ENCODE assay signal across 22 cellular contexts in genomic region chr7:131683536-131684125, GRCh38.
DNase-seq lines count a peak whose midpoint lies in the region; ATAC-seq lines count a peak whose summit lies in the region.
"Had no signal": no experiment of that assay in that cellular context is flagged by ENCODE, and none has a peak within 500 bp of the region (broad histone marks: within the 10 kb centered on the region; RNA-seq: fewer than 3 reads in every experiment).

No MANE protein-coding gene starts in this region.

- no peak overlapping the region for H3K27ac Mint-ChIP-seq in activated CD8-positive, alpha-beta memory T cell treated with anti-CD3 and anti-CD28 coated beads, Interleukin-2, amount 10 ng/mL, durations not matched to agents 7 days and 5 days
- H3K27ac Mint-ChIP-seq in stimulated activated naive B cell treated with anti-CD40 and anti-IgM and Interleukin-4, amounts not matched to agents 10 μg/mL and 1 μg/mL and 100 μg/mL, for 72 hours = no peak overlapping the region
- H3K27ac Mint-ChIP-seq: activated naive CD8-positive, alpha-beta T cell; activated T-helper 17 cell treated with anti-CD3 and anti-CD28 coated beads, Interleukin-2, amount 50 U/mL, for 72 hours; effector memory CD8-positive, alpha-beta T cell; mesothelial cell of epicardium; natural killer cell had no signal

- DNase-seq in activated CD8-positive, alpha-beta memory T cell treated with anti-CD3 and anti-CD28 coated beads for 24 hours = peak; percentile 41
- DNase-seq in activated CD8-positive, alpha-beta memory T cell treated with anti-CD3 and anti-CD28 coated beads, Interleukin-2, amount 10 ng/mL, durations not matched to agents 7 days and 5 days = no peak
- no peak for DNase-seq in stimulated activated naive B cell treated with anti-CD40 and anti-IgM and Interleukin-4, amounts not matched to agents 10 μg/mL and 1 μg/mL and 100 μg/mL, for 72 hours
- no peak for DNase-seq in cerebellar cortex (ENCODE audit: low spot score)
- DNase-seq in hepatic stellate cell (ENCODE audit: low spot score) = no peak
- DNase-seq: COR-L47; effector memory CD8-positive, alpha-beta T cell; natural killer cell; NCI-H1436; NCI-H526; pancreas; right lobe of liver; stimulated activated CD8-positive, alpha-beta memory T cell treated with anti-CD3 and anti-CD28 coated beads, Interleukin-4, amount 100 ng/mL, for 48 hours had no signal

- H3K27me3 Mint-ChIP-seq in activated CD8-positive, alpha-beta memory T cell treated with anti-CD3 and anti-CD28 coated beads, Interleukin-2, amount 10 ng/mL, durations not matched to agents 7 days and 5 days = peaks cover 21% of the 10 kb centered on the region
- H3K27me3 Mint-ChIP-seq in stimulated activated naive B cell treated with anti-CD40 and anti-IgM and Interleukin-4, amounts not matched to agents 10 μg/mL and 1 μg/mL and 100 μg/mL, for 72 hours = peaks cover 27 to 35% of the 10 kb centered on the region in 2 donors

- no peaks in the 10 kb centered on the region for H3K36me3 Mint-ChIP-seq in activated CD8-positive, alpha-beta memory T cell treated with anti-CD3 and anti-CD28 coated beads, Interleukin-2, amount 10 ng/mL, durations not matched to agents 7 days and 5 days
- H3K36me3 Mint-ChIP-seq in stimulated activated naive B cell treated with anti-CD40 and anti-IgM and Interleukin-4, amounts not matched to agents 10 μg/mL and 1 μg/mL and 100 μg/mL, for 72 hours = no peaks in the 10 kb centered on the region
- H3K36me3 Mint-ChIP-seq: activated naive CD8-positive, alpha-beta T cell; mesothelial cell of epicardium; natural killer cell had no signal

- CTCF ChIA-PET in activated CD8-positive, alpha-beta memory T cell treated with anti-CD3 and anti-CD28 coated beads, Interleukin-2, amount 10 ng/mL, durations not matched to agents 7 days and 5 days (lab: Charles Lee) = interaction anchor here (1.2 kb wide), 1 partner anchor 29 kb away, joined by 3 read pairs; no protein-coding TSS in a partner anchor

- no peaks in the 10 kb centered on the region for H3K4me1 Mint-ChIP-seq in activated CD8-positive, alpha-beta memory T cell treated with anti-CD3 and anti-CD28 coated beads, Interleukin-2, amount 10 ng/mL, durations not matched to agents 7 days and 5 days
- peaks cover 0 to 3% of the 10 kb centered on the region in 2 donors for H3K4me1 Mint-ChIP-seq in stimulated activated naive B cell treated with anti-CD40 and anti-IgM and Interleukin-4, amounts not matched to agents 10 μg/mL and 1 μg/mL and 100 μg/mL, for 72 hours
- H3K4me1 Mint-ChIP-seq: activated T-helper 17 cell treated with anti-CD3 and anti-CD28 coated beads, Interleukin-2, amount 50 U/mL, for 72 hours; mesothelial cell of epicardium; natural killer cell had no signal

- peaks cover 4% of the 10 kb centered on the region for H3K9me3 Mint-ChIP-seq in activated CD8-positive, alpha-beta memory T cell treated with anti-CD3 and anti-CD28 coated beads, Interleukin-2, amount 10 ng/mL, durations not matched to agents 7 days and 5 days (ENCODE audit: low read depth)
- peaks cover 4 to 5% of the 10 kb centered on the region in 2 donors for H3K9me3 Mint-ChIP-seq in stimulated activated naive B cell treated with anti-CD40 and anti-IgM and Interleukin-4, amounts not matched to agents 10 μg/mL and 1 μg/mL and 100 μg/mL, for 72 hours

- no peak overlapping the region for H3K4me3 Mint-ChIP-seq in activated CD8-positive, alpha-beta memory T cell treated with anti-CD3 and anti-CD28 coated beads, Interleukin-2, amount 10 ng/mL, durations not matched to agents 7 days and 5 days
- no peak overlapping the region for H3K4me3 Mint-ChIP-seq in stimulated activated naive B cell treated with anti-CD40 and anti-IgM and Interleukin-4, amounts not matched to agents 10 μg/mL and 1 μg/mL and 100 μg/mL, for 72 hours
- H3K4me3 Mint-ChIP-seq: activated naive CD8-positive, alpha-beta T cell; activated T-helper 17 cell treated with anti-CD3 and anti-CD28 coated beads, Interleukin-2, amount 50 U/mL, for 72 hours; effector memory CD8-positive, alpha-beta T cell; mesothelial cell of epicardium; natural killer cell had no signal

- ATAC-seq in activated CD8-positive, alpha-beta memory T cell treated with anti-CD3 and anti-CD28 coated beads, Interleukin-2, amount 10 ng/mL, durations not matched to agents 7 days and 5 days = no peak
- ATAC-seq in GM21786 (IDR thresholded peaks at IDR 0.05; ENCODE audit: unreplicated experiment) (peak; percentile 80), HG03159 (IDR thresholded peaks at IDR 0.05; ENCODE audit: unreplicated experiment) (peak; percentile 49), GM18858 (IDR thresholded peaks at IDR 0.05; ENCODE audit: unreplicated experiment) (no peak)
- ATAC-seq in stimulated activated naive B cell treated with anti-CD40 and anti-IgM and Interleukin-4, amounts not matched to agents 10 μg/mL and 1 μg/mL and 100 μg/mL, for 72 hours (replicated peaks) = peak; percentile 72 to 80
- ATAC-seq: activated T-helper 17 cell treated with anti-CD3 and anti-CD28 coated beads, Interleukin-2, amount 50 U/mL, for 72 hours; effector memory CD8-positive, alpha-beta T cell; HepG2; left lobe of liver; natural killer cell; pancreas; right lobe of liver; Right ventricle myocardium inferior had no signal

Comparison
In these comparisons a context has a peak if more than half of its experiments do, and no peak if none do; other contexts are left out.
1. ATAC-seq: peak in GM21786 (single experiment), HG03159 (single experiment) and stimulated activated naive B cell treated with anti-CD40 and anti-IgM and Interleukin-4, amounts not matched to agents 10 μg/mL and 1 μg/mL and 100 μg/mL, for 72 hours (2 of 2); none in activated CD8-positive, alpha-beta memory T cell treated with anti-CD3 and anti-CD28 coated beads, Interleukin-2, amount 10 ng/mL, durations not matched to agents 7 days and 5 days (single experiment) and GM18858 (single experiment).